In the genomic region with DNA sequence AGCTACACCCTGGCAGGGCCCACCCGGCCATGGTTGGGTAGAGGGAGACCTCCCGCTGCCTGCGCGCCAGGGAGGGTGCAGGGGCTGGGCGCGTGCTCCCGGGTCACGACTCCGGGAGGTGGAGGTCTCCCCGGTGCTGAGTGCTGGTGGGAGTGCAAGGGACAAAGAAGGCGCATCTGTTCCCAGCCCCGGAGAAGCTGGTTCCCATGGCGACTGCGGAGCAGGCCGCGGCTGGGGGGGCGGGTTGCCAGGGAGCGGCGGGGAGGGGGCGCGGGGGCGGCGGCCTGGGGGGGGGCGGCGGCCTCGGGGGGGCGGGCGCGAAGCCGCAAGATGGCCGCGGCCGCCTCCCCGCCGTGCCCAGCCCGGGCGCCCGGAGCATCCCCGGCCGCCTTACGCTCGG, we compare ENCODE assay signal across 9 cellular contexts. TPM values are rescaled to one million over a fixed set of nuclear protein-coding genes. Genes with fewer than 3 reads are reported as not detected.
DNase-seq lines count a peak whose midpoint lies in the region; ATAC-seq and TF ChIP-seq lines count a peak whose summit lies in the region.
"Had no signal": no experiment of that assay in that cellular context is flagged by ENCODE, and none has a peak within 500 bp of the region (broad histone marks: within the 10 kb centered on the region; RNA-seq: fewer than 3 reads in every experiment).

No MANE protein-coding gene starts in this region.

- H3K27ac ChIP-seq in SJSA1 (no peak overlapping the region), body of pancreas (no peak overlapping the region)

- H3K4me3 ChIP-seq in SJSA1 (peak overlapping the region; percentile 51), fibroblast of the aortic adventitia (ENCODE audit: low read depth, low read length) (peak overlapping the region; percentile 76), skeletal muscle satellite cell (ENCODE audit: low read length) (peak overlapping the region; percentile 87), body of pancreas (no peak overlapping the region)

- peak; percentile 29 for DNase-seq in NCI-H345 (lab: John Stamatoyannopoulos, UW)
- DNase-seq in NCI-H345 treated with DMSO at 0.1 percent for 48 hours (lab: John Stamatoyannopoulos, UW; ENCODE audit: unreplicated experiment), result no peak
- no peak for DNase-seq in SJSA1 (ENCODE audit: low read depth in 1 of 2, low spot score in 2 of 2)
- no peak for DNase-seq in fibroblast of the aortic adventitia (ENCODE audit: low read depth)
- no peak for DNase-seq in body of pancreas
- DNase-seq in GDM1 (lab: John Stamatoyannopoulos, UW), result no peak
- DNase-seq: CD4-positive, CD25-positive, alpha-beta regulatory T cell had no signal

- WGBS in body of pancreas, 2 donors, result 18% methylated on average over 40 of the region's 42 CpGs; no CpG with 5 or more reads in 1 of the 2 donors

- H3K9ac ChIP-seq in skeletal muscle satellite cell (ENCODE audit: low read depth, low read length), result peak overlapping the region; percentile 78

- ATAC-seq in GM21723 (IDR thresholded peaks at IDR 0.05; ENCODE audit: unreplicated experiment), result no peak
- ATAC-seq in body of pancreas, result no peak

- peak overlapping the region; percentile 93 for H3K4me2 ChIP-seq in skeletal muscle satellite cell (ENCODE audit: low read length)

- no peaks in the 10 kb centered on the region for H3K9me3 ChIP-seq in SJSA1 (replicated peaks)
- no peaks in the 10 kb centered on the region for H3K9me3 ChIP-seq in skeletal muscle satellite cell (replicated peaks; ENCODE audit: low read length)
- no peaks in the 10 kb centered on the region for H3K9me3 ChIP-seq in body of pancreas

- H3K4me1 ChIP-seq in SJSA1 (replicated peaks) (peaks cover 44% of the 10 kb centered on the region), skeletal muscle satellite cell (ENCODE audit: control insufficient read depth, insufficient read depth, low read length) (peaks cover 36% of the 10 kb centered on the region), body of pancreas (peaks cover 58% of the 10 kb centered on the region)

- H3K27me3 ChIP-seq in SJSA1 (replicated peaks) (peaks cover 5% of the 10 kb centered on the region), skeletal muscle satellite cell (ENCODE audit: control insufficient read depth, insufficient read depth, low read length) (no peaks in the 10 kb centered on the region), body of pancreas (no peaks in the 10 kb centered on the region)

- TF ChIP-seq CTCF in fibroblast of the aortic adventitia (IDR thresholded peaks at IDR 0.05; ENCODE audit: insufficient read depth, low read length), result no peak
- no peak for TF ChIP-seq CTCF in body of pancreas (IDR thresholded peaks at IDR 0.05)

- intact Hi-C loops in body of pancreas (cut with DNase I), result no loop called here

- peaks cover 10% of the 10 kb centered on the region for H3K36me3 ChIP-seq in SJSA1
- H3K36me3 ChIP-seq in skeletal muscle satellite cell (ENCODE audit: insufficient read depth, low read length), result peaks cover 29% of the 10 kb centered on the region
- no peaks in the 10 kb centered on the region for H3K36me3 ChIP-seq in body of pancreas (replicated peaks in 1 of 2; ENCODE audit: insufficient read depth in 1 of 2, low read depth in 2 of 2)

- TF ChIP-seq POLR2A in body of pancreas (IDR thresholded peaks at IDR 0.05), result no peak

RNA-seq across cellular contexts. Expression of a gene that starts 1.2 kb away (rescaled TPM):
- total RNA-seq in SJSA1 (2014; rRNA removed; shearing (Covaris generic)), result 0.50 and 1.6 TPM in 2 replicates
- total RNA-seq in fibroblast of the aortic adventitia (ENCODE audit: low replicate concordance), result 2.3 and 3.1 TPM in 2 replicates
- total RNA-seq in skeletal muscle satellite cell (2012; rRNA removed), result 3.3 and 4.8 TPM in 2 replicates
- total RNA-seq in body of pancreas, result under 1 TPM; 0.33 to 0.78 TPM

RNA-seq across cellular contexts. Expression of a gene that starts 5.0 kb away (rescaled TPM):
- 42.4 and 68.8 TPM in 2 replicates for total RNA-seq in SJSA1 (2014; rRNA removed; shearing (Covaris generic))
- total RNA-seq in fibroblast of the aortic adventitia (ENCODE audit: low replicate concordance) (15.7 and 55.6 TPM in 2 replicates), body of pancreas (100 to 1,000 TPM; 156 to 157 TPM)
- total RNA-seq in skeletal muscle satellite cell (2012; rRNA removed), result 33.9 and 42.1 TPM in 2 replicates

RNA-seq across cellular contexts. Expression of a gene that starts 11.8 kb away (rescaled TPM):
- 3.7 and 7.2 TPM in 2 replicates for total RNA-seq in SJSA1 (2014; rRNA removed; shearing (Covaris generic))
- total RNA-seq in fibroblast of the aortic adventitia (ENCODE audit: low replicate concordance) (23.2 and 32.5 TPM in 2 replicates), body of pancreas (10 to 100 TPM; 36.3 to 43.5 TPM)
- total RNA-seq in skeletal muscle satellite cell (2012; rRNA removed), result 21.3 and 31.0 TPM in 2 replicates

RNA-seq across cellular contexts. Expression of a gene that starts 31.0 kb away (rescaled TPM):
- 61.6 and 70.1 TPM in 2 replicates for total RNA-seq in SJSA1 (2014; rRNA removed; shearing (Covaris generic))
- 54.1 and 84.1 TPM in 2 replicates for total RNA-seq in fibroblast of the aortic adventitia (ENCODE audit: low replicate concordance)
- total RNA-seq in skeletal muscle satellite cell (2012; rRNA removed), result 50.7 and 61.9 TPM in 2 replicates
- 10 to 100 TPM; 49.0 to 68.6 TPM for total RNA-seq in body of pancreas

RNA-seq across cellular contexts. Expression of a gene that starts 32.6 kb away (rescaled TPM):
- total RNA-seq in SJSA1 (2014; rRNA removed; shearing (Covaris generic)), result 314 and 318 TPM in 2 replicates
- total RNA-seq in fibroblast of the aortic adventitia (ENCODE audit: low replicate concordance) (245 and 776 TPM in 2 replicates), body of pancreas (100 to 1,000 TPM; 582 to 630 TPM)
- 165 and 205 TPM in 2 replicates for total RNA-seq in skeletal muscle satellite cell (2012; rRNA removed)

Comparison
In these comparisons a context has a peak if more than half of its experiments do, and no peak if none do; other contexts are left out.
1. H3K4me3 ChIP-seq: peak in SJSA1 (single experiment), fibroblast of the aortic adventitia (single experiment) and skeletal muscle satellite cell (single experiment); none in body of pancreas (0 of 2).